Comparison of ENCODE assay signal across 8 cellular contexts in the genomic region with DNA sequence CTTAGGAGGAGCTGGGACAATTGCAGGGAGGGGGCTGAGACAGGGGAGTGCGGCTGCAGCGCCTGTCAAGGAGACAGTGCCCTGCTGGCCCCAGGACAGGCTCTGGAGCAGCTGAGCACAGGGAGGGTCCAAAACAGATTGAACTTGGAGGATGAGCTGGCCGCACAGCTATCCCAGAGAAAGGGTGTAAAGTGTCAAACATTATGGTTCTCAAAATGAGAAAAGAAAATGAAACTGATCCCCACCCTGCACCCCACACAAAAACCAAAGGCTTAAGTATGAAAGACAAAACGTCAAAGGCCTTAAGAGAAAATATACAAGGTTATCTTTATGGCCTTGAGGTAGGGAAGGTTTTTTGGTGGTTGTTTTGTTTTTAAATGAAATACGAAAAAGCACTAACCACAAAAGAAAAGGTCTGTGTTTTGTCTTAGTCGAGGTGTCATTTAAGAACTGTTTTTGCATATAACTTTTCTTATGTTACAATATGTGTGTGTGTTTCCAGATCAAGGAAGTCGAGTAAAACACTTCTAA.
A peak's percentile ranks its signal among the peaks of the same experiment; 100 is the strongest.
DNase-seq lines count a peak whose midpoint lies in the region; ATAC-seq, FAIRE-seq and TF ChIP-seq lines count a peak whose summit lies in the region.

No MANE protein-coding gene starts in this region.

- intact Hi-C loops in activated CD4-positive, alpha-beta memory T cell treated with anti-CD3 and anti-CD28 coated beads for 36 hours (cut with micrococcal nuclease) = loop anchor here (1.0 to 10.0 kb wide), 9 partner anchors 9 to 336 kb away; no protein-coding TSS in a partner anchor

- H3K9me3 Mint-ChIP-seq in activated CD4-positive, alpha-beta memory T cell treated with anti-CD3 and anti-CD28 coated beads for 36 hours = no peaks in the 10 kb centered on the region

- POLR2A ChIA-PET in activated CD4-positive, alpha-beta memory T cell treated with anti-CD3 and anti-CD28 coated beads for 36 hours (lab: Charles Lee) = interaction anchor here (0.7 to 1.0 kb wide), 3 partner anchors 9 to 15 kb away, joined by 3 to 5 read pairs (median 3); no protein-coding TSS in a partner anchor

- DNase-seq in activated CD4-positive, alpha-beta memory T cell treated with anti-CD3 and anti-CD28 coated beads for 36 hours = peak; percentile 70
- DNase-seq in hepatic stellate cell (ENCODE audit: low spot score) (peak; percentile 52), SHP77 treated with DMSO at 0.1 percent for 48 hours (lab: John Stamatoyannopoulos, UW) (no peak), DMS153 (lab: John Stamatoyannopoulos, UW) (no peak), GF-D8 (lab: John Stamatoyannopoulos, UW) (no peak), D721Med (ENCODE audit: insufficient read length, low spot score) (no peak)

- no peak for FAIRE-seq in D721Med (lab: Jason Lieb, UNC)

- ATAC-seq in GM18861 (IDR thresholded peaks at IDR 0.05; ENCODE audit: unreplicated experiment) = peak; percentile 51
- peak; percentile 57 for ATAC-seq in HG02759 (IDR thresholded peaks at IDR 0.05; ENCODE audit: unreplicated experiment)

- TF ChIP-seq CTCF in D721Med (IDR thresholded peaks at IDR 0.05; ENCODE audit: insufficient read depth, missing control alignments) = no peak

- CTCF ChIA-PET in activated CD4-positive, alpha-beta memory T cell treated with anti-CD3 and anti-CD28 coated beads for 36 hours (lab: Charles Lee) = interaction anchor here (0.6 to 2.0 kb wide), 8 partner anchors 9 to 145 kb away, joined by 3 to 6 read pairs (median 3); no protein-coding TSS in a partner anchor

- peak overlapping the region; percentile 44 for H3K4me3 Mint-ChIP-seq in activated CD4-positive, alpha-beta memory T cell treated with anti-CD3 and anti-CD28 coated beads for 36 hours

- peaks cover 2% of the 10 kb centered on the region for H3K36me3 Mint-ChIP-seq in activated CD4-positive, alpha-beta memory T cell treated with anti-CD3 and anti-CD28 coated beads for 36 hours

- peaks cover 9% of the 10 kb centered on the region for H3K27me3 Mint-ChIP-seq in activated CD4-positive, alpha-beta memory T cell treated with anti-CD3 and anti-CD28 coated beads for 36 hours

- H3K27ac Mint-ChIP-seq in activated CD4-positive, alpha-beta memory T cell treated with anti-CD3 and anti-CD28 coated beads for 36 hours = peak overlapping the region; percentile 82

- H3K4me1 Mint-ChIP-seq in activated CD4-positive, alpha-beta memory T cell treated with anti-CD3 and anti-CD28 coated beads for 36 hours (ENCODE audit: low read depth) = peaks cover 80% of the 10 kb centered on the region

Comparison
In these comparisons a context has a peak if more than half of its experiments do, and no peak if none do; other contexts are left out.
1. DNase-seq: peak in activated CD4-positive, alpha-beta memory T cell treated with anti-CD3 and anti-CD28 coated beads for 36 hours (single experiment) and hepatic stellate cell (single experiment); none in SHP77 treated with DMSO at 0.1 percent for 48 hours (single experiment), DMS153 (single experiment), GF-D8 (single experiment) and D721Med (single experiment).